ENCODE assay signal across 21 cellular contexts in genomic region chr4:47340914-47341313, GRCh38.
DNase-seq lines count a peak whose midpoint lies in the region; ATAC-seq and TF ChIP-seq lines count a peak whose summit lies in the region.
"Had no signal": no experiment of that assay in that cellular context is flagged by ENCODE, and none has a peak within 500 bp of the region (broad histone marks: within the 10 kb centered on the region; RNA-seq: fewer than 3 reads in every experiment).

No MANE protein-coding gene starts in this region.

- no peak overlapping the region for H3K27ac ChIP-seq in OCI-LY3 (ENCODE audit: low read length)
- H3K27ac ChIP-seq in ascending aorta = no peak overlapping the region
- H3K27ac ChIP-seq: 22Rv1, A549 had no signal

- H3K79me2 ChIP-seq in OCI-LY3 (ENCODE audit: low read length) = no peaks in the 10 kb centered on the region

- H3K4me2 ChIP-seq in OCI-LY3 (ENCODE audit: low read length) = peak overlapping the region; percentile 58
- H3K4me2 ChIP-seq: A549 had no signal

- TF ChIP-seq CTCF in OCI-LY3 (IDR thresholded peaks at IDR 0.05; ENCODE audit: low read depth, low read length) (no peak), ascending aorta (IDR thresholded peaks at IDR 0.05) (no peak)

- in situ Hi-C loops in Caki2 (cut with HindIII; ENCODE audit: low pct_unique_long_range_greater_than_20kb, low sequenced_read_pairs) = no loop called here

- H3K9me3 ChIP-seq in OCI-LY3 (ENCODE audit: insufficient read depth, low read length) (no peaks in the 10 kb centered on the region), ascending aorta (no peaks in the 10 kb centered on the region)
- H3K9me3 ChIP-seq: A549, Caco-2, HAP-1 had no signal

- H3K27me3 ChIP-seq in OCI-LY3 (ENCODE audit: low read depth, low read length) = no peaks in the 10 kb centered on the region
- no peaks in the 10 kb centered on the region for H3K27me3 ChIP-seq in ascending aorta

- no peaks in the 10 kb centered on the region for H4K20me1 ChIP-seq in OCI-LY3 (ENCODE audit: insufficient read depth, low read length)

- ATAC-seq in GM18909 (IDR thresholded peaks at IDR 0.05; ENCODE audit: poor library complexity, unreplicated experiment) (no peak), GM21786 (IDR thresholded peaks at IDR 0.05; ENCODE audit: unreplicated experiment) (no peak)
- ATAC-seq: A549, GM12878 had no signal

- H3K4me1 ChIP-seq in OCI-LY3 (ENCODE audit: low read length) (peaks cover 20% of the 10 kb centered on the region), ascending aorta (no peaks in the 10 kb centered on the region)
- H3K4me1 ChIP-seq: A549, Caco-2, HAP-1 had no signal

- DNase-seq in A172 (ENCODE audit: low spot score) = peak; percentile 14
- peak; percentile 87 for DNase-seq in Caki2 (ENCODE audit: low read depth)
- DNase-seq in M059J (ENCODE audit: low read depth) = peak; percentile 71
- no peak for DNase-seq in ascending aorta (ENCODE audit: low spot score in 2 of 2)
- DNase-seq in SW 1271 (lab: John Stamatoyannopoulos, UW) = no peak
- DNase-seq: C1 segment of cervical spinal cord; Caco-2; CD4-positive, alpha-beta memory T cell; DMS 273 treated with DMSO at 0.1 percent for 48 hours; DMS79; EL; GDM1; GOT3; HFFc6 had no signal

- H3K9ac ChIP-seq in OCI-LY3 (ENCODE audit: low read length) = no peak overlapping the region

- H3K36me3 ChIP-seq in OCI-LY3 (replicated peaks; ENCODE audit: low read depth, low read length) (no peaks in the 10 kb centered on the region), ascending aorta (no peaks in the 10 kb centered on the region)
- H3K36me3 ChIP-seq: HAP-1 had no signal

- intact Hi-C loops in ascending aorta (cut with DNase I) = no loop called here

- H3K4me3 ChIP-seq in OCI-LY3 (ENCODE audit: low read length) = peak overlapping the region; percentile 24; the same call in 1 of the 2 replicates
- H3K4me3 ChIP-seq in ascending aorta = no peak overlapping the region
- H3K4me3 ChIP-seq: A549, GM12878, HAP-1 had no signal

- H2AFZ ChIP-seq in OCI-LY3 (ENCODE audit: low read depth, low read length) = 0 out of 2 replicates have a peak overlapping the region, but pooled peaks have one; percentile 14

Comparison
In these comparisons a context has a peak if more than half of its experiments do, and no peak if none do; other contexts are left out.
1. DNase-seq: peak in A172 (single experiment), Caki2 (single experiment) and M059J (single experiment); none in ascending aorta (0 of 2) and SW 1271 (0 of 2).